In the genomic region with DNA sequence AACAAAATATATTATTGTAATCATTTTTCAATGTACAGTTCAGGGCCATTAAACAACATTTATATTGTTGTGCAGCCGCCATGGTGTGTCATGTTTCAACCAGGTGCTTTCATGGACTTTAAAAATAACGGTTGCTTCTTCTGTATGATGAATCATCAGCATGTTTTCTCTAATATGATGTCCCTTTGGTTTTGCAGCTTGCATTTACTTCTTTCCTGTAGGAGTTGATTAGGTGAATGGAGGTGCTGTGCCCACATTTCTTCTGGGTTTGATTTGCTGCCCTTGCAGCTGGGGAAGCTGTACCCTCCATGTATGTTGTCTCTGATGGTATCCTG, we compare ENCODE assay signal across 20 cellular contexts.
"Had no signal": no experiment of that assay in that cellular context is flagged by ENCODE, and none has a peak within 500 bp of the region (broad histone marks: within the 10 kb centered on the region; RNA-seq: fewer than 3 reads in every experiment).

No MANE protein-coding gene starts in this region.

- DNase-seq: activated CD4-positive, alpha-beta T cell treated with anti-CD3 and anti-CD28 coated beads for 48 hours; activated CD8-positive, alpha-beta T cell treated with anti-CD3 and anti-CD28 coated beads for 36 hours; activated effector memory CD4-positive, alpha-beta T cell treated with anti-CD3 and anti-CD28 coated beads, Interleukin-2, amount 50 U/mL, for 16 hours; activated T-cell treated with anti-CD3 and anti-CD28 coated beads, Interleukin-2, amount 50 U/mL, for 48 hours; adrenal gland; hippocampal formation; mucosa of descending colon; natural killer cell; stimulated activated CD4-positive, alpha-beta T cell treated with anti-CD3 and anti-CD28 coated beads, Interleukin-4, amount 100 ng/mL, for 24 hours; stimulated activated CD8-positive, alpha-beta memory T cell treated with anti-CD3 and anti-CD28 coated beads, Interleukin-4, amount 100 ng/mL, for 48 hours; stimulated activated naive CD8-positive, alpha-beta T cell treated with anti-CD3 and anti-CD28 coated beads, Interleukin-15, Interleukin-2, amounts not matched to agents 100 U/mL and 50 U/mL, for 24 hours had no signal

- H3K27ac ChIP-seq: adrenal gland, neutrophil, parathyroid adenoma, suprapubic skin had no signal

- H3K27me3 ChIP-seq: adrenal gland, dorsolateral prefrontal cortex, neutrophil, suprapubic skin had no signal

- H3K9me3 ChIP-seq: adrenal gland, mucosa of descending colon, neutrophil, suprapubic skin had no signal

- H3K27me3 Mint-ChIP-seq: activated CD8-positive, alpha-beta T cell treated with anti-CD3 and anti-CD28 coated beads for 36 hours; activated naive CD4-positive, alpha-beta T cell treated with anti-CD3 and anti-CD28 coated beads, Interleukin-2, amount 50 U/mL, for 24 hours; memory B cell; type B pancreatic cell had no signal

- H3K9me3 Mint-ChIP-seq: activated CD8-positive, alpha-beta T cell treated with anti-CD3 and anti-CD28 coated beads for 36 hours; activated naive CD4-positive, alpha-beta T cell treated with anti-CD3 and anti-CD28 coated beads, Interleukin-2, amount 50 U/mL, for 24 hours; memory B cell; natural killer cell; type B pancreatic cell; WTC11 had no signal

- H3K36me3 ChIP-seq: adrenal gland, neutrophil, suprapubic skin had no signal

- H3K4me3 Mint-ChIP-seq: activated CD8-positive, alpha-beta T cell treated with anti-CD3 and anti-CD28 coated beads for 36 hours; activated naive CD4-positive, alpha-beta T cell treated with anti-CD3 and anti-CD28 coated beads, Interleukin-2, amount 50 U/mL, for 24 hours; memory B cell; natural killer cell; type B pancreatic cell; WTC11 had no signal

- H3K4me3 ChIP-seq: adrenal gland, dorsolateral prefrontal cortex, mucosa of descending colon, skin epidermis, suprapubic skin had no signal

- H3K36me3 Mint-ChIP-seq: natural killer cell, WTC11 had no signal

- H3K4me1 ChIP-seq: adrenal gland had no signal

- H3K27ac Mint-ChIP-seq: activated naive CD4-positive, alpha-beta T cell treated with anti-CD3 and anti-CD28 coated beads, Interleukin-2, amount 50 U/mL, for 24 hours; memory B cell; type B pancreatic cell; WTC11 had no signal
